In genomic region chr15:80969316-80969715, GRCh38 we compare ENCODE assay signal across 20 cellular contexts.
"Had no signal": no experiment of that assay in that cellular context is flagged by ENCODE, and none has a peak within 500 bp of the region (broad histone marks: within the 10 kb centered on the region; RNA-seq: fewer than 3 reads in every experiment).

No MANE protein-coding gene starts in this region.

- H3K4me1 ChIP-seq: adrenal gland, body of pancreas, colonic mucosa had no signal

- H3K4me3 Mint-ChIP-seq: activated B cell treated with CpG ODN at 0.5 μM for 24 hours; activated CD4-positive, alpha-beta memory T cell treated with anti-CD3 and anti-CD28 coated beads for 36 hours; activated CD4-positive, alpha-beta T cell treated with anti-CD3 and anti-CD28 coated beads, Interleukin-2, amount 10 ng/mL, durations not matched to agents 24 days and 14 days; activated CD8-positive, alpha-beta memory T cell treated with anti-CD3 and anti-CD28 coated beads, Interleukin-2, amount 10 ng/mL, durations not matched to agents 7 days and 5 days; activated CD8-positive, alpha-beta T cell treated with anti-CD3 and anti-CD28 coated beads, Interleukin-2, amount 10 ng/mL, durations not matched to agents 7 days and 5 days; activated naive CD4-positive, alpha-beta T cell treated with anti-CD3 and anti-CD28 coated beads for 36 hours; activated naive CD4-positive, alpha-beta T cell treated with anti-CD3 and anti-CD28 coated beads, Interleukin-2, amount 50 U/mL, for 24 hours; activated naive CD8-positive, alpha-beta T cell treated with anti-CD3 and anti-CD28 coated beads for 36 hours; activated naive CD8-positive, alpha-beta T cell treated with anti-CD3 and anti-CD28 coated beads, Interleukin-2, amount 50 U/mL, for 24 hours; activated T-helper 1 cell treated with anti-CD3 and anti-CD28 coated beads, Interleukin-12 subunit alpha, Interleukin-12 subunit beta, Interleukin-2, Interleukin-4 antibody, amounts not matched to agents 30 ng/mL and 10 ng/mL and 1 ng/mL, durations not matched to agents 14 hours and 24 hours and 36 hours; dendritic cell treated with granulocyte-macrophage colony-stimulating factor and Interleukin-4, amounts not matched to agents 40 ng/mL and 50 ng/mL, for 4 days; effector memory CD8-positive, alpha-beta T cell had no signal

- H3K27me3 ChIP-seq: adrenal gland, body of pancreas, colonic mucosa, dorsolateral prefrontal cortex had no signal

- H3K9me3 ChIP-seq: body of pancreas had no signal

- H3K9me3 Mint-ChIP-seq: activated B cell treated with CpG ODN at 0.5 μM for 24 hours; activated naive CD4-positive, alpha-beta T cell treated with anti-CD3 and anti-CD28 coated beads, Interleukin-2, amount 50 U/mL, for 24 hours; dendritic cell treated with granulocyte-macrophage colony-stimulating factor and Interleukin-4, amounts not matched to agents 40 ng/mL and 50 ng/mL, for 4 days; effector memory CD8-positive, alpha-beta T cell had no signal

- H3K27me3 Mint-ChIP-seq: activated B cell treated with CpG ODN at 0.5 μM for 24 hours; activated CD4-positive, alpha-beta memory T cell treated with anti-CD3 and anti-CD28 coated beads for 36 hours; activated CD4-positive, alpha-beta T cell treated with anti-CD3 and anti-CD28 coated beads, Interleukin-2, amount 10 ng/mL, durations not matched to agents 24 days and 14 days; activated CD8-positive, alpha-beta memory T cell treated with anti-CD3 and anti-CD28 coated beads, Interleukin-2, amount 10 ng/mL, durations not matched to agents 7 days and 5 days; activated naive CD4-positive, alpha-beta T cell treated with anti-CD3 and anti-CD28 coated beads, Interleukin-2, amount 50 U/mL, for 24 hours; activated naive CD8-positive, alpha-beta T cell treated with anti-CD3 and anti-CD28 coated beads for 36 hours; activated naive CD8-positive, alpha-beta T cell treated with anti-CD3 and anti-CD28 coated beads, Interleukin-2, amount 50 U/mL, for 24 hours; dendritic cell treated with granulocyte-macrophage colony-stimulating factor and Interleukin-4, amounts not matched to agents 40 ng/mL and 50 ng/mL, for 4 days; effector memory CD8-positive, alpha-beta T cell had no signal

- H3K4me1 Mint-ChIP-seq: activated CD8-positive, alpha-beta memory T cell treated with anti-CD3 and anti-CD28 coated beads, Interleukin-2, amount 10 ng/mL, durations not matched to agents 7 days and 5 days had no signal

- H3K4me3 ChIP-seq: adrenal gland, body of pancreas, colonic mucosa, dorsolateral prefrontal cortex had no signal

- H3K27ac ChIP-seq: adrenal gland, body of pancreas, colonic mucosa, dorsolateral prefrontal cortex, epithelial cell of prostate, WERI-Rb-1 had no signal

- H3K27ac Mint-ChIP-seq: activated B cell treated with CpG ODN at 0.5 μM for 24 hours; activated CD4-positive, alpha-beta memory T cell treated with anti-CD3 and anti-CD28 coated beads for 36 hours; activated CD4-positive, alpha-beta T cell treated with anti-CD3 and anti-CD28 coated beads, Interleukin-2, amount 10 ng/mL, durations not matched to agents 24 days and 14 days; activated CD8-positive, alpha-beta memory T cell treated with anti-CD3 and anti-CD28 coated beads, Interleukin-2, amount 10 ng/mL, durations not matched to agents 7 days and 5 days; activated CD8-positive, alpha-beta T cell treated with anti-CD3 and anti-CD28 coated beads, Interleukin-2, amount 10 ng/mL, durations not matched to agents 7 days and 5 days; activated naive CD4-positive, alpha-beta T cell treated with anti-CD3 and anti-CD28 coated beads for 36 hours; activated naive CD4-positive, alpha-beta T cell treated with anti-CD3 and anti-CD28 coated beads, Interleukin-2, amount 50 U/mL, for 24 hours; activated naive CD8-positive, alpha-beta T cell treated with anti-CD3 and anti-CD28 coated beads for 36 hours; activated naive CD8-positive, alpha-beta T cell treated with anti-CD3 and anti-CD28 coated beads, Interleukin-2, amount 50 U/mL, for 24 hours; activated T-helper 1 cell treated with anti-CD3 and anti-CD28 coated beads, Interleukin-12 subunit alpha, Interleukin-12 subunit beta, Interleukin-2, Interleukin-4 antibody, amounts not matched to agents 30 ng/mL and 10 ng/mL and 1 ng/mL, durations not matched to agents 14 hours and 24 hours and 36 hours; activated T-helper 2 cell treated with anti-CD3 and anti-CD28 coated beads, Interferon-gamma antibody, Interleukin-2, Interleukin-4, amounts not matched to agents 10 μg/mL and 5 μg/mL and 100 μg/mL, durations not matched to agents 14 hours and 24 hours and 36 hours; dendritic cell treated with granulocyte-macrophage colony-stimulating factor and Interleukin-4, amounts not matched to agents 40 ng/mL and 50 ng/mL, for 4 days had no signal

- H3K36me3 ChIP-seq: adrenal gland, colonic mucosa had no signal

- DNase-seq: activated B cell treated with CpG ODN at 0.5 μM for 24 hours, aorta had no signal

- ATAC-seq: activated CD8-positive, alpha-beta T cell treated with anti-CD3 and anti-CD28 coated beads, Interleukin-2, amount 10 ng/mL, durations not matched to agents 7 days and 5 days had no signal
